Comparison of ENCODE assay signal across 8 cellular contexts in the genomic region with DNA sequence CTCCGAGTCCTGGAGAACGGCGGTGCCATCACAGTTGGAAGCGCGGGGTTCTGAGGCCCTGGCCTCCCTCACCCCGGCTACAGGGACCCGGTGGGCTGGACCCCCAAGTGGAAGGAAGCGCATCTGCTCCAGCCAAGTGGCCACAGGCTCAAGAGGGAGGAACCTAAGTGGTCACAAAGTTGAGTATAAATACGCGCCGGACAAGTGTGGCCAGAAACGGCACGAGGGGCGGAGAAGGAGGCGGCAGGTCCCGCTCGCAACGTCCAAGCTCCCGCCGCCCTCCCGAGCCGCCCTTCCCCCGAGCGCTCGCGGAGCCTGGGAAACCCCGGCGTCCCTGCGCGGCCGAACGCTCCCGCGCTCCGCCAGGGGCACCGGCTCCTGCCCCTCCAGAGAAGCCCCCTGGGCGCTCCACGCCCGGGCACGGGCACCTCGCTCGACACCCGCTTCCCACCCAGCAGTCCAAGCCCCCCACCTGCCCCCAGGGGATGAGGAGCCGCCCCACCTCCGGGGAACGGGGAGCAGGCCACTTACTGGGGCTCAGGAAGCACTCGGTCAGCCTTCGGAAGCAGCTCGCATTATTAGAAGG. TPM values are rescaled to one million over a fixed set of nuclear protein-coding genes. Genes with fewer than 3 reads are reported as not detected.
DNase-seq lines count a peak whose midpoint lies in the region; ATAC-seq and TF ChIP-seq lines count a peak whose summit lies in the region.

No MANE protein-coding gene starts in this region.

- H3K27ac ChIP-seq in skeletal muscle tissue (ENCODE audit: low read depth, low read length) (no peak overlapping the region), adrenal gland (peak overlapping the region in 2 of 5 donors; percentile 22 to 60)

- H3K9ac ChIP-seq in skeletal muscle tissue (ENCODE audit: low read depth in 1 of 3, low read length in 3 of 3) = peak overlapping the region; percentile 50 to 61 (median 60)

- H3K4me3 ChIP-seq in GM08714 (ENCODE audit: low read length) = peak overlapping the region; percentile 49
- peak overlapping the region; percentile 49 for H3K4me3 ChIP-seq in WI38 (ENCODE audit: low read depth, low read length)
- H3K4me3 ChIP-seq in iPS-18c (ENCODE audit: insufficient read depth, low read depth, low read length) = peak overlapping the region; percentile 66
- H3K4me3 ChIP-seq in skeletal muscle tissue (ENCODE audit: low read length in 3 of 3) = peak overlapping the region; percentile 58 to 72 (median 66)
- H3K4me3 ChIP-seq in adrenal gland = peak overlapping the region in 2 of 4 donors; percentile 56 to 67

- no peak for TF ChIP-seq CTCF in WI38 (IDR thresholded peaks at IDR 0.05; ENCODE audit: low read depth, low read length)
- no peak for TF ChIP-seq CTCF in adrenal gland (IDR thresholded peaks at IDR 0.05)

- H3K4me1 ChIP-seq in skeletal muscle tissue (ENCODE audit: control insufficient read depth in 3 of 3, insufficient read depth in 3 of 3, low read length in 3 of 3) = peaks cover 13 to 28% (median 22%) of the 10 kb centered on the region in 3 donors
- H3K4me1 ChIP-seq in adrenal gland (replicated peaks in 1 of 2) = peaks cover 11 to 25% of the 10 kb centered on the region in 2 donors

- no peaks in the 10 kb centered on the region for H3K36me3 ChIP-seq in skeletal muscle tissue (ENCODE audit: control insufficient read depth in 3 of 3, insufficient read depth in 3 of 3, low read length in 3 of 3)
- no peaks in the 10 kb centered on the region for H3K36me3 ChIP-seq in adrenal gland (replicated peaks in 1 of 2)

- intact Hi-C loops in adrenal gland (cut with DNase I) = no loop called here

- 0 to 1% (median 0%) methylated on average over 5 to 49 of the region's 49 CpGs for WGBS in adrenal gland, 4 donors

- H3K9me3 ChIP-seq in iPS-18c (ENCODE audit: control insufficient read depth, insufficient read depth, low read length) (peaks cover 2% of the 10 kb centered on the region), skeletal muscle tissue (ENCODE audit: control insufficient read depth in 3 of 3, low read length in 3 of 3) (no peaks in the 10 kb centered on the region), adrenal gland (replicated peaks in 1 of 3) (no peaks in the 10 kb centered on the region)

- ATAC-seq in HG03432 (IDR thresholded peaks at IDR 0.05; ENCODE audit: unreplicated experiment) = no peak

- H3K27me3 ChIP-seq in skeletal muscle tissue (ENCODE audit: control insufficient read depth in 3 of 3, insufficient read depth in 3 of 3, low read length in 3 of 3) (peaks cover 22 to 66% (median 55%) of the 10 kb centered on the region in 3 donors), adrenal gland (peaks cover 19% of the 10 kb centered on the region)

- DNase-seq in adrenal gland (no peak), occipital lobe (lab: John Stamatoyannopoulos, UW) (no peak)
- no peak for DNase-seq in stimulated activated naive CD4-positive, alpha-beta T cell (lab: John Stamatoyannopoulos, UW)

- no peak for TF ChIP-seq POLR2A in adrenal gland (IDR thresholded peaks at IDR 0.05)

RNA-seq across cellular contexts. Expression of a gene that starts 1.5 kb away (rescaled TPM):
- 11.0 TPM for total RNA-seq in skeletal muscle tissue
- total RNA-seq in adrenal gland = 100 to 1,000 TPM in 1 of 8 donors, 10 to 100 TPM in 3, 1 to 10 TPM in 4; 4.0 to 199 (median 17.4) TPM
- 10 to 100 TPM in 2 of 3 donors, 1 to 10 TPM in 1; 7.2 to 86.5 (median 53.3) TPM for polyA plus RNA-seq in adrenal gland
- total RNA-seq in occipital lobe = 62.7 TPM
